8 cellular contexts compared by ENCODE assay signal in genomic region chr9:111959468-111959941, GRCh38.
DNase-seq lines count a peak whose midpoint lies in the region; ATAC-seq and TF ChIP-seq lines count a peak whose summit lies in the region.
"Had no signal": no experiment of that assay in that cellular context is flagged by ENCODE, and none has a peak within 500 bp of the region (broad histone marks: within the 10 kb centered on the region; RNA-seq: fewer than 3 reads in every experiment).

No MANE protein-coding gene starts in this region.

- peak overlapping the region; percentile 67 for H3K27ac ChIP-seq in SJCRH30
- H3K27ac ChIP-seq in right cardiac atrium (ENCODE audit: low read length): no peak overlapping the region
- no peak overlapping the region for H3K27ac ChIP-seq in thoracic aorta
- peak overlapping the region in 1 of 4 donors; percentile 48 for H3K27ac ChIP-seq in tibial nerve
- H3K27ac ChIP-seq: ovary had no signal

- TF ChIP-seq EP300 in tibial nerve (IDR thresholded peaks at IDR 0.05): no peak

- peaks cover 52% of the 10 kb centered on the region for H3K4me1 ChIP-seq in SJCRH30
- no peaks in the 10 kb centered on the region for H3K4me1 ChIP-seq in right cardiac atrium (ENCODE audit: control insufficient read depth, insufficient read depth, low read length)
- peaks cover 3 to 14% of the 10 kb centered on the region in 2 donors for H3K4me1 ChIP-seq in thoracic aorta (ENCODE audit: control insufficient read depth in 1 of 2, low read depth in 2 of 2)
- H3K4me1 ChIP-seq in tibial nerve: peaks cover 0 to 21% (median 8%) of the 10 kb centered on the region in 4 donors

- no peak for TF ChIP-seq POLR2A in tibial nerve (IDR thresholded peaks at IDR 0.05)

- H3K4me3 ChIP-seq in SJCRH30 (no peak overlapping the region), right cardiac atrium (ENCODE audit: low read length) (no peak overlapping the region), thoracic aorta (no peak overlapping the region), tibial nerve (no peak overlapping the region)
- H3K4me3 ChIP-seq: ovary had no signal

- H3K9me3 ChIP-seq in SJCRH30 (replicated peaks) (no peaks in the 10 kb centered on the region), right cardiac atrium (ENCODE audit: control insufficient read depth, low read length) (no peaks in the 10 kb centered on the region), thoracic aorta (no peaks in the 10 kb centered on the region), tibial nerve (no peaks in the 10 kb centered on the region)
- H3K9me3 ChIP-seq: ovary had no signal

- H3K36me3 ChIP-seq in SJCRH30: no peaks in the 10 kb centered on the region
- H3K36me3 ChIP-seq in thoracic aorta: no peaks in the 10 kb centered on the region
- H3K36me3 ChIP-seq in tibial nerve: no peaks in the 10 kb centered on the region
- H3K36me3 ChIP-seq: ovary had no signal

- no peaks in the 10 kb centered on the region for H3K27me3 ChIP-seq in SJCRH30
- no peaks in the 10 kb centered on the region for H3K27me3 ChIP-seq in right cardiac atrium (ENCODE audit: control insufficient read depth, insufficient read depth)
- no peaks in the 10 kb centered on the region for H3K27me3 ChIP-seq in thoracic aorta (replicated peaks; ENCODE audit: insufficient read depth)
- H3K27me3 ChIP-seq in tibial nerve: no peaks in the 10 kb centered on the region
- H3K27me3 ChIP-seq: ovary had no signal

- no peak for TF ChIP-seq CTCF in thoracic aorta (IDR thresholded peaks at IDR 0.05)
- TF ChIP-seq CTCF in tibial nerve (IDR thresholded peaks at IDR 0.05): no peak

- intact Hi-C loops in right cardiac atrium (cut with DNase I): loop anchor here in 1 of 4 donors (10.0 kb wide), 1 partner anchor 95 kb away; no protein-coding TSS in a partner anchor
- intact Hi-C loops in posterior vena cava (cut with DNase I): no loop called here

- ATAC-seq in right cardiac atrium: peak; percentile 64 to 84
- ATAC-seq in thoracic aorta (ENCODE audit: insufficient number of reproducible peaks, low FRiP score, low read depth): peak; percentile 33

- peak; percentile 94 for DNase-seq in HS-5 (ENCODE audit: low read depth)
- peak; percentile 55 to 66 for DNase-seq in SJCRH30
- peak in 1 of 3 donors; percentile 49 for DNase-seq in right cardiac atrium
- DNase-seq in thoracic aorta (ENCODE audit: low spot score): no peak
- no peak for DNase-seq in posterior vena cava (ENCODE audit: low spot score)
- DNase-seq in tibial nerve (ENCODE audit: low spot score in 2 of 2): no peak
- DNase-seq in hippocampal formation (lab: John Stamatoyannopoulos, UW): no peak
- DNase-seq: ovary had no signal

- 67% methylated on average over 2 of the region's 2 CpGs for WGBS in right cardiac atrium
- 77 to 100% methylated on average over 2 of the region's 2 CpGs for WGBS in tibial nerve, 2 donors

Comparison
In these comparisons a context has a peak if more than half of its experiments do, and no peak if none do; other contexts are left out.
1. DNase-seq: peak in HS-5 (single experiment) and SJCRH30 (2 of 2); none in thoracic aorta (single experiment), posterior vena cava (single experiment), tibial nerve (0 of 2) and hippocampal formation (0 of 2).